In the genomic region with DNA sequence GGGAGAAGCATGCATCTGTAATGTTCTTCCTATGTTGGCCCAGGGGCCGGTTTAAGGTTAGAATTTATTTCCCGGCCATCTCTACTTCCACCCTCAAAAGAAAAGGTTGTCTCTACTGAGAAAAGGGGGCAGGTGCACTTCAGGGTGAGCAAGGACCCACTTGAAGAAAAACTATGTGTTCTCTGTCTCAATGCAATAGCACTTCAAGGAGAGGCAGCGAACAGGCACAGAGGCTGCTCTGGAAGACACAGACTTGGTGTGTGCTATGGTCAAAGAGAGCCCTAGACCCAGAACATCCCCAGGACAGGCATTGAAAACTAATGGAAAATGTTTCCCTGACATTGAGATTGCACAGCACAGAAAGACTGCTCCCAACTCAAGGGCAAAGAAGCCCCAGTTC, we compare ENCODE assay signal across 27 cellular contexts. TPM values are rescaled to one million over a fixed set of nuclear protein-coding genes. Genes with fewer than 3 reads are reported as not detected.
DNase-seq lines count a peak whose midpoint lies in the region; ATAC-seq, FAIRE-seq and TF ChIP-seq lines count a peak whose summit lies in the region.
"Had no signal": no experiment of that assay in that cellular context is flagged by ENCODE, and none has a peak within 500 bp of the region (broad histone marks: within the 10 kb centered on the region; RNA-seq: fewer than 3 reads in every experiment).

No MANE protein-coding gene starts in this region.

- H3K36me3 ChIP-seq in lower lobe of right lung (no peaks in the 10 kb centered on the region), thyroid gland (no peaks in the 10 kb centered on the region)
- H3K36me3 ChIP-seq: BE2C, BLaER1 had no signal

- FAIRE-seq in RCC 7860 (lab: Jason Lieb, UNC), result no peak
- FAIRE-seq: A204.1, GM12891, GM19239 had no signal

- H3K9me3 ChIP-seq in lower lobe of right lung (no peaks in the 10 kb centered on the region), thyroid gland (no peaks in the 10 kb centered on the region)
- H3K9me3 ChIP-seq: BE2C, BLaER1 had no signal

- intact Hi-C loops in lower lobe of right lung (cut with DNase I) (no loop called here), thyroid gland (cut with DNase I) (no loop called here)

- no peak overlapping the region for H3K4me3 ChIP-seq in lower lobe of right lung
- no peak overlapping the region for H3K4me3 ChIP-seq in thyroid gland (replicated peaks in 1 of 3)
- H3K4me3 ChIP-seq: BLaER1 had no signal

- H3K27me3 ChIP-seq in lower lobe of right lung (ENCODE audit: low read depth) (no peaks in the 10 kb centered on the region), thyroid gland (no peaks in the 10 kb centered on the region)
- H3K27me3 ChIP-seq: BLaER1 had no signal

- H3K4me1 ChIP-seq in lower lobe of right lung (no peaks in the 10 kb centered on the region), thyroid gland (no peaks in the 10 kb centered on the region)
- H3K4me1 ChIP-seq: BE2C had no signal

- TF ChIP-seq CTCF in lower lobe of right lung (IDR thresholded peaks at IDR 0.05) (no peak), thyroid gland (IDR thresholded peaks at IDR 0.05) (no peak), GM20000 (IDR thresholded peaks at IDR 0.05; ENCODE audit: extremely low read depth, missing control alignments) (no peak)

- DNase-seq in lower lobe of right lung (no peak), thyroid gland (peak; percentile 9 to 27), T-helper 9 cell (no peak), GM20000 (ENCODE audit: low spot score) (no peak), RCC 7860 (ENCODE audit: low spot score) (no peak)
- DNase-seq: 8988T; ACHN; C1 segment of cervical spinal cord; CD4-positive, alpha-beta memory T cell; CD4-positive, CD25-positive, alpha-beta regulatory T cell; CD8-positive, alpha-beta memory T cell; COR-L47; DMS 273 treated with DMSO at 0.1 percent for 48 hours; DMS153; DMS53; DMS79; DND-41; EL; GDM1 had no signal

- ATAC-seq in lower lobe of right lung, result peak; percentile 29 to 41

- no peak for TF ChIP-seq POLR2A in thyroid gland (IDR thresholded peaks at IDR 0.05)

- WGBS in thyroid gland, 2 donors, result 60 to 61% methylated on average over 3 of the region's 3 CpGs

- no peak overlapping the region for H3K27ac ChIP-seq in lower lobe of right lung
- no peak overlapping the region for H3K27ac ChIP-seq in thyroid gland
- H3K27ac ChIP-seq: BLaER1 had no signal

RNA-seq across cellular contexts. Expression of gene MINDY4B, which starts 7.6 kb away (rescaled TPM):
- total RNA-seq in lower lobe of right lung (not detected), thyroid gland (not detected)
- total RNA-seq: A673; CD4-positive, alpha-beta memory T cell; CD4-positive, CD25-positive, alpha-beta regulatory T cell; CD8-positive, alpha-beta memory T cell; Daoy; G401 had no signal

Comparison
In these comparisons a context has a peak if more than half of its experiments do, and no peak if none do; other contexts are left out.
1. DNase-seq: peak in thyroid gland (2 of 2); none in lower lobe of right lung (single experiment), T-helper 9 cell (single experiment), GM20000 (single experiment) and RCC 7860 (single experiment).